In genomic region chr11:45665933-45666647, GRCh38 we compare ENCODE assay signal across 9 cellular contexts. TPM values are rescaled to one million over a fixed set of nuclear protein-coding genes. Genes with fewer than 3 reads are reported as not detected.
DNase-seq lines count a peak whose midpoint lies in the region; ATAC-seq and TF ChIP-seq lines count a peak whose summit lies in the region.
"Had no signal": no experiment of that assay in that cellular context is flagged by ENCODE, and none has a peak within 500 bp of the region (broad histone marks: within the 10 kb centered on the region; RNA-seq: fewer than 3 reads in every experiment).

No MANE protein-coding gene starts in this region.

- peak overlapping the region; percentile 75 for H3K4me3 Mint-ChIP-seq in activated naive CD4-positive, alpha-beta T cell treated with anti-CD3 and anti-CD28 coated beads, Interleukin-2, amount 50 U/mL, for 24 hours
- H3K4me3 Mint-ChIP-seq in naive thymus-derived CD8-positive, alpha-beta T cell = peak overlapping the region; percentile 50 to 84 (median 76)

- peaks cover 6% of the 10 kb centered on the region for H3K4me1 Mint-ChIP-seq in activated naive CD4-positive, alpha-beta T cell treated with anti-CD3 and anti-CD28 coated beads, Interleukin-2, amount 50 U/mL, for 24 hours
- H3K4me1 Mint-ChIP-seq in naive thymus-derived CD8-positive, alpha-beta T cell = peaks cover 0 to 8% (median 5%) of the 10 kb centered on the region in 4 donors

- no peak for ATAC-seq in naive thymus-derived CD8-positive, alpha-beta T cell
- ATAC-seq in HG02981 (IDR thresholded peaks at IDR 0.05; ENCODE audit: unreplicated experiment) (no peak), HG03571 (IDR thresholded peaks at IDR 0.05; ENCODE audit: unreplicated experiment) (no peak)

- 35% methylated on average over 10 of the region's 10 CpGs for WGBS in urinary bladder

- H3K4me1 ChIP-seq in colonic mucosa (no peaks in the 10 kb centered on the region), urinary bladder (ENCODE audit: insufficient read depth) (no peaks in the 10 kb centered on the region)

- peaks cover 38% of the 10 kb centered on the region for H3K27me3 ChIP-seq in colonic mucosa

- H3K9me3 Mint-ChIP-seq in activated naive CD4-positive, alpha-beta T cell treated with anti-CD3 and anti-CD28 coated beads, Interleukin-2, amount 50 U/mL, for 24 hours = no peaks in the 10 kb centered on the region
- H3K9me3 Mint-ChIP-seq in naive thymus-derived CD8-positive, alpha-beta T cell = no peaks in the 10 kb centered on the region

- H3K9me3 ChIP-seq in colonic mucosa = no peaks in the 10 kb centered on the region

- H3K27ac Mint-ChIP-seq in activated naive CD4-positive, alpha-beta T cell treated with anti-CD3 and anti-CD28 coated beads, Interleukin-2, amount 50 U/mL, for 24 hours = no peak overlapping the region
- peak overlapping the region in 1 of 10 donors; percentile 13 for H3K27ac Mint-ChIP-seq in naive thymus-derived CD8-positive, alpha-beta T cell

- DNase-seq in activated naive CD4-positive, alpha-beta T cell treated with Interleukin-2 at 50 U/mL for 16 hours = no peak
- DNase-seq in colonic mucosa (no peak), NCI-H526 treated with DMSO at 0.1 percent for 48 hours (lab: John Stamatoyannopoulos, UW) (no peak)
- DNase-seq in naive thymus-derived CD8-positive, alpha-beta T cell = no peak
- DNase-seq: foreskin melanocyte had no signal

- POLR2A ChIA-PET in naive thymus-derived CD8-positive, alpha-beta T cell (lab: Charles Lee) = no interaction called here

- H3K36me3 Mint-ChIP-seq in activated naive CD4-positive, alpha-beta T cell treated with anti-CD3 and anti-CD28 coated beads, Interleukin-2, amount 50 U/mL, for 24 hours = no peaks in the 10 kb centered on the region
- H3K36me3 Mint-ChIP-seq in naive thymus-derived CD8-positive, alpha-beta T cell = no peaks in the 10 kb centered on the region

- H3K4me3 ChIP-seq in colonic mucosa = peak overlapping the region; percentile 46
- peak overlapping the region; percentile 64 for H3K4me3 ChIP-seq in urinary bladder (ENCODE audit: low read depth, low read length)

- intact Hi-C loops in colonic mucosa (cut with DNase I) = no loop called here

- H3K27me3 Mint-ChIP-seq in activated naive CD4-positive, alpha-beta T cell treated with anti-CD3 and anti-CD28 coated beads, Interleukin-2, amount 50 U/mL, for 24 hours = peaks cover 29% of the 10 kb centered on the region
- H3K27me3 Mint-ChIP-seq in naive thymus-derived CD8-positive, alpha-beta T cell = peaks cover 19 to 72% (median 48%) of the 10 kb centered on the region in 5 donors

- no peaks in the 10 kb centered on the region for H3K36me3 ChIP-seq in colonic mucosa
- H3K36me3 ChIP-seq in urinary bladder (ENCODE audit: insufficient read depth) = no peaks in the 10 kb centered on the region

- H3K9ac ChIP-seq in colonic mucosa (ENCODE audit: low read depth in 2 of 2, low read length in 2 of 2) = no peak overlapping the region

- no peak for TF ChIP-seq CTCF in colonic mucosa (IDR thresholded peaks at IDR 0.05)

- H3K27ac ChIP-seq in colonic mucosa = no peak overlapping the region
- H3K27ac ChIP-seq in urinary bladder (ENCODE audit: low read depth) = peak overlapping the region; percentile 62

RNA-seq across cellular contexts. Expression of gene CHST1, which starts 0.7 kb away (rescaled TPM):
- under 1 TPM; 0.54 to 0.58 TPM for total RNA-seq in colonic mucosa
- not detected for total RNA-seq in naive thymus-derived CD8-positive, alpha-beta T cell
- polyA plus RNA-seq in naive thymus-derived CD8-positive, alpha-beta T cell = not detected
- total RNA-seq in urinary bladder = 2.7 TPM
- 4.2 TPM for polyA plus RNA-seq in urinary bladder
